27 cellular contexts compared by ENCODE assay signal in the genomic region with DNA sequence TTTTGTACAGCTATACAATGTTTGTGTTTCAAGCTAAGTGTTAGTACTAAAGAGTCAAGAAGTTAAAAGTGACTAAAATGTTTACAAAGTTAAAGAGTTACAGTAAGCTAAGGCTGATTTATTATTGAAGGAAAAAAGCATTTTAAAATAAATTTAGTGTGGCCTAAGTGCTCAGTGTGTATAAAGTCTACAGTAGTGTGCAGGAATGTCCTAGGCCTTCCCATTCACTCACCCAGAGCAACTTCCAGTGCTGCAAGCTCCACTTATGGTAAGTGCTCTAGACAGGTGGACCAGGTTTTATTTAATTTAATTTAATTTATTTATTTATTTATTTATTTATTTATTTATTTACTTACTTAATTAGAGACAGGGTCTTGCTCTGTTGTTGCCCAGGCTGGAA. TPM values are rescaled to one million over a fixed set of nuclear protein-coding genes. Genes with fewer than 3 reads are reported as not detected.
"Had no signal": no experiment of that assay in that cellular context is flagged by ENCODE, and none has a peak within 500 bp of the region (broad histone marks: within the 10 kb centered on the region; RNA-seq: fewer than 3 reads in every experiment).

No MANE protein-coding gene starts in this region.

- H3K27ac ChIP-seq: heart left ventricle, lower lobe of right lung, ovary, right atrium auricular region, right lobe of liver, stomach, thoracic aorta, tibial nerve, uterus had no signal

- H3K27me3 ChIP-seq: ovary, right atrium auricular region, right lobe of liver, stomach, tibial nerve, uterus had no signal

- DNase-seq: hypothalamus; immature natural killer cell; lower lobe of right lung; mesendoderm; naive B cell; ovary; stimulated activated CD4-positive, alpha-beta T cell treated with anti-CD3 and anti-CD28 coated beads, Interleukin-12 subunit alpha, Interleukin-12 subunit beta, amount 100 ng/mL, for 4 hours; stimulated activated CD4-positive, alpha-beta T cell treated with anti-CD3 and anti-CD28 coated beads, Interleukin-15, amount 100 ng/mL, for 24 hours; stimulated activated CD4-positive, alpha-beta T cell treated with anti-CD3 and anti-CD28 coated beads, Interleukin-2, amount 100 ng/mL, for 24 hours; stimulated activated CD4-positive, alpha-beta T cell treated with anti-CD3 and anti-CD28 coated beads, Interleukin-4, amount 100 ng/mL, for 1 hour; stimulated activated naive B cell treated with anti-CD40 and anti-IgM and Interleukin-4, amounts not matched to agents 10 μg/mL and 1 μg/mL and 100 μg/mL, for 72 hours; stimulated activated naive CD8-positive, alpha-beta T cell treated with anti-CD3 and anti-CD28 coated beads, Interleukin-15, Interleukin-2, amounts not matched to agents 100 U/mL and 50 U/mL, for 24 hours; stomach had no signal

- ATAC-seq: left lobe of liver; right lobe of liver; stimulated activated naive B cell treated with anti-CD40 and anti-IgM and Interleukin-4, amounts not matched to agents 10 μg/mL and 1 μg/mL and 100 μg/mL, for 72 hours; stimulated activated naive CD8-positive, alpha-beta T cell treated with anti-CD3 and anti-CD28 coated beads, Interleukin-15, Interleukin-2, amounts not matched to agents 100 U/mL and 50 U/mL, for 24 hours had no signal

- H3K4me1 ChIP-seq: heart left ventricle, lower lobe of right lung, right atrium auricular region, right lobe of liver, stomach, tibial nerve, uterus had no signal

- H3K36me3 ChIP-seq: heart left ventricle, lower lobe of right lung, ovary, right atrium auricular region, right lobe of liver, stomach, thoracic aorta, tibial nerve, uterus had no signal

- H3K9me3 ChIP-seq: lower lobe of right lung, ovary, right atrium auricular region, right lobe of liver, thoracic aorta, uterus had no signal

- H3K4me3 ChIP-seq: heart left ventricle, lower lobe of right lung, ovary, right atrium auricular region, right lobe of liver, stomach, thoracic aorta, tibial nerve, uterus had no signal

RNA-seq across cellular contexts. Expression of gene DLK1, which starts 19.6 kb away (rescaled TPM):
- total RNA-seq: kidney epithelial cell; lower lobe of right lung; mammary epithelial cell; mononuclear cell; natural killer cell treated with Interleukin-12 subunit alpha and Interleukin-12 subunit beta and Interleukin-15 and Interleukin-18, amount 100 ng/mL, for 72 hours; omental fat pad; pulmonary artery endothelial cell; renal cortical epithelial cell; right atrium auricular region; thoracic aorta; tibial nerve had no signal
- polyA plus RNA-seq: immature natural killer cell, mammary epithelial cell had no signal
